Comparison of ENCODE assay signal across 10 cellular contexts in genomic region chr11:65589444-65590239, GRCh38. TPM values are rescaled to one million over a fixed set of nuclear protein-coding genes. Genes with fewer than 3 reads are reported as not detected.
DNase-seq lines count a peak whose midpoint lies in the region; ATAC-seq and TF ChIP-seq lines count a peak whose summit lies in the region.
"Had no signal": no experiment of that assay in that cellular context is flagged by ENCODE, and none has a peak within 500 bp of the region (broad histone marks: within the 10 kb centered on the region; RNA-seq: fewer than 3 reads in every experiment).

No MANE protein-coding gene starts in this region.

- H3K4me3 ChIP-seq in esophagus muscularis mucosa (no peak overlapping the region), stomach (no peak overlapping the region), coronary artery (no peak overlapping the region)
- H3K4me3 ChIP-seq: thoracic aorta had no signal

- TF ChIP-seq CTCF in esophagus muscularis mucosa (IDR thresholded peaks at IDR 0.05): no peak
- TF ChIP-seq CTCF in stomach (IDR thresholded peaks at IDR 0.05): no peak
- TF ChIP-seq CTCF in coronary artery (IDR thresholded peaks at IDR 0.05): no peak

- TF ChIP-seq POLR2A in esophagus muscularis mucosa (IDR thresholded peaks at IDR 0.05; ENCODE audit: low read depth) (no peak), stomach (IDR thresholded peaks at IDR 0.05) (no peak)

- H3K4me1 Mint-ChIP-seq in activated naive CD4-positive, alpha-beta T cell treated with anti-CD3 and anti-CD28 coated beads for 36 hours (ENCODE audit: low read depth): peaks cover 29% of the 10 kb centered on the region
- peaks cover 21% of the 10 kb centered on the region for H3K4me1 Mint-ChIP-seq in T-helper 17 cell

- WGBS in esophagus muscularis mucosa: 58% methylated on average over 7 of the region's 9 CpGs
- WGBS in stomach, 5 donors: 53 to 78% (median 71%) methylated on average over 7 to 9 of the region's 9 CpGs

- no peaks in the 10 kb centered on the region for H3K27me3 Mint-ChIP-seq in activated naive CD4-positive, alpha-beta T cell treated with anti-CD3 and anti-CD28 coated beads for 36 hours (ENCODE audit: low read depth)
- no peaks in the 10 kb centered on the region for H3K27me3 Mint-ChIP-seq in T-helper 17 cell

- no peak overlapping the region for H3K4me3 Mint-ChIP-seq in activated naive CD4-positive, alpha-beta T cell treated with anti-CD3 and anti-CD28 coated beads for 36 hours
- H3K4me3 Mint-ChIP-seq in T-helper 17 cell: no peak overlapping the region

- H3K9me3 ChIP-seq in T-helper 17 cell (ENCODE audit: control insufficient read depth, low read length, poor library complexity, severe bottlenecking) (no peaks in the 10 kb centered on the region), esophagus muscularis mucosa (no peaks in the 10 kb centered on the region), stomach (no peaks in the 10 kb centered on the region)
- H3K9me3 ChIP-seq: thoracic aorta had no signal

- H3K27ac Mint-ChIP-seq in activated naive CD4-positive, alpha-beta T cell treated with anti-CD3 and anti-CD28 coated beads for 36 hours: no peak overlapping the region
- H3K27ac Mint-ChIP-seq in T-helper 17 cell: no peak overlapping the region

- TF ChIP-seq EP300 in esophagus muscularis mucosa (IDR thresholded peaks at IDR 0.05) (no peak), stomach (IDR thresholded peaks at IDR 0.05) (no peak)

- intact Hi-C loops in activated naive CD4-positive, alpha-beta T cell treated with anti-CD3 and anti-CD28 coated beads for 36 hours (cut with micrococcal nuclease): loop anchor here (1.0 kb wide), 1 partner anchor 223 kb away; no protein-coding TSS in a partner anchor
- intact Hi-C loops in esophagus muscularis mucosa (cut with DNase I): loop anchor here (5.0 kb wide), 1 partner anchor 47 kb away; no protein-coding TSS in a partner anchor
- intact Hi-C loops in stomach (cut with DNase I; ENCODE audit: low total_unique reads): no loop called here

- peak overlapping the region; percentile 79 to 96 (median 82) for H3K27ac ChIP-seq in esophagus muscularis mucosa (replicated peaks in 1 of 4)
- peak overlapping the region in 3 of 5 donors; percentile 27 to 81 (median 34) for H3K27ac ChIP-seq in stomach
- peak overlapping the region in 1 of 2 donors; percentile 91 for H3K27ac ChIP-seq in coronary artery

- peaks cover 57 to 94% (median 82%) of the 10 kb centered on the region in 4 donors for H3K4me1 ChIP-seq in esophagus muscularis mucosa
- peaks cover 35 to 94% (median 77%) of the 10 kb centered on the region in 4 donors for H3K4me1 ChIP-seq in stomach

- ATAC-seq in T-helper 17 cell (peak; percentile 57), GM21528 (IDR thresholded peaks at IDR 0.05; ENCODE audit: low FRiP score, unreplicated experiment) (no peak)

- no peaks in the 10 kb centered on the region for H3K36me3 Mint-ChIP-seq in activated naive CD4-positive, alpha-beta T cell treated with anti-CD3 and anti-CD28 coated beads for 36 hours (ENCODE audit: low read depth)
- H3K36me3 Mint-ChIP-seq in T-helper 17 cell (ENCODE audit: low read depth): no peaks in the 10 kb centered on the region

- CTCF ChIA-PET in activated naive CD4-positive, alpha-beta T cell treated with anti-CD3 and anti-CD28 coated beads for 36 hours (lab: Charles Lee): interaction anchor here (0.7 to 5.7 kb wide), 8 partner anchors 8 to 49 kb away, joined by 3 to 46 read pairs (median 7); partner anchors contain the start of genes EHBP1L1 and FAM89B

- H3K36me3 ChIP-seq in esophagus muscularis mucosa (peaks cover 37 to 70% (median 62%) of the 10 kb centered on the region in 4 donors), stomach (peaks cover 14 to 73% (median 62%) of the 10 kb centered on the region in 4 donors)

- H3K27me3 ChIP-seq in esophagus muscularis mucosa (no peaks in the 10 kb centered on the region), stomach (no peaks in the 10 kb centered on the region)

- H3K9me3 Mint-ChIP-seq in activated naive CD4-positive, alpha-beta T cell treated with anti-CD3 and anti-CD28 coated beads for 36 hours: no peaks in the 10 kb centered on the region
- H3K9me3 Mint-ChIP-seq: nephron had no signal

- peak; percentile 37 for DNase-seq in activated naive CD4-positive, alpha-beta T cell treated with anti-CD3 and anti-CD28 coated beads for 36 hours
- no peak for DNase-seq in activated naive CD4-positive, alpha-beta T cell treated with anti-CD3 and anti-CD28 coated beads, Interleukin-2, amount 50 U/mL, for 16 hours
- no peak for DNase-seq in T-helper 17 cell
- no peak for DNase-seq in esophagus muscularis mucosa (ENCODE audit: extremely low spot score)
- DNase-seq in stomach: no peak
- DNase-seq in coronary artery (ENCODE audit: low spot score): no peak
- DNase-seq in NCI-H2227 (lab: John Stamatoyannopoulos, UW; ENCODE audit: unreplicated experiment): no peak

RNA-seq across cellular contexts. Expression of gene KCNK7, which starts 6.0 kb away (rescaled TPM):
- total RNA-seq in activated naive CD4-positive, alpha-beta T cell treated with anti-CD3 and anti-CD28 coated beads for 36 hours: under 1 TPM in 1 of 2 experiments, not detected in 1; 0.35 TPM
- total RNA-seq in T-helper 17 cell: 1 to 10 TPM; 4.7 to 5.7 TPM
- 1 to 10 TPM in 3 of 4 donors, under 1 TPM in 1; 0.99 to 1.2 (median 1.2) TPM for total RNA-seq in esophagus muscularis mucosa
- 1 to 10 TPM in 1 of 5 donors, under 1 TPM in 1, not detected in 3; 0.58 to 2.6 TPM for total RNA-seq in stomach
- 1 to 10 TPM in 2 of 3 donors, not detected in 1; 3.5 to 5.8 TPM for polyA plus RNA-seq in stomach

RNA-seq across cellular contexts. Expression of gene EHBP1L1, which starts 13.8 kb away (rescaled TPM):
- total RNA-seq in activated naive CD4-positive, alpha-beta T cell treated with anti-CD3 and anti-CD28 coated beads for 36 hours: 10 to 100 TPM; 51.9 to 54.6 TPM
- 100 to 1,000 TPM; 123 to 152 TPM for total RNA-seq in T-helper 17 cell
- total RNA-seq in esophagus muscularis mucosa: 100 to 1,000 TPM; 186 to 472 (median 293) TPM
- total RNA-seq in stomach: 100 to 1,000 TPM in 4 of 5 donors, 10 to 100 TPM in 1; 43.0 to 200 (median 126) TPM
- 10 to 100 TPM; 28.0 to 67.6 (median 49.2) TPM for polyA plus RNA-seq in stomach

RNA-seq across cellular contexts. Expression of gene FAM89B, which starts 17.3 kb away (rescaled TPM):
- 10 to 100 TPM; 12.4 to 12.8 TPM for total RNA-seq in activated naive CD4-positive, alpha-beta T cell treated with anti-CD3 and anti-CD28 coated beads for 36 hours
- total RNA-seq in T-helper 17 cell: 10 to 100 TPM; 41.2 to 44.4 TPM
- 10 to 100 TPM; 47.9 to 90.4 (median 75.0) TPM for total RNA-seq in esophagus muscularis mucosa
- total RNA-seq in stomach: 10 to 100 TPM in 4 of 5 donors, 1 to 10 TPM in 1; 3.9 to 57.8 (median 48.1) TPM
- 10 to 100 TPM; 63.4 to 68.2 (median 65.1) TPM for polyA plus RNA-seq in stomach

RNA-seq across cellular contexts. Expression of gene ZNRD2, which starts 19.4 kb away (rescaled TPM):
- 10 to 100 TPM; 41.4 to 42.5 TPM for total RNA-seq in activated naive CD4-positive, alpha-beta T cell treated with anti-CD3 and anti-CD28 coated beads for 36 hours
- total RNA-seq in T-helper 17 cell (10 to 100 TPM; 30.3 to 39.0 TPM), esophagus muscularis mucosa (10 to 100 TPM; 43.6 to 77.3 (median 63.3) TPM), stomach (10 to 100 TPM; 17.7 to 99.1 (median 51.9) TPM)
- 10 to 100 TPM; 49.6 to 56.6 (median 51.8) TPM for polyA plus RNA-seq in stomach

RNA-seq across cellular contexts. Expression of gene MAP3K11, which starts 24.4 kb away (rescaled TPM):
- total RNA-seq in activated naive CD4-positive, alpha-beta T cell treated with anti-CD3 and anti-CD28 coated beads for 36 hours: 10 to 100 TPM; 28.9 to 32.7 TPM
- total RNA-seq in T-helper 17 cell (10 to 100 TPM; 63.1 to 64.6 TPM), esophagus muscularis mucosa (10 to 100 TPM; 29.9 to 41.7 (median 37.6) TPM), stomach (100 to 1,000 TPM in 1 of 5 donors, 10 to 100 TPM in 4; 37.6 to 118 (median 63.6) TPM)
- polyA plus RNA-seq in stomach: 10 to 100 TPM; 31.0 to 62.9 (median 44.8) TPM
